21 cellular contexts compared by ENCODE assay signal in genomic region chr6:127768223-127768622, GRCh38.
"Had no signal": no experiment of that assay in that cellular context is flagged by ENCODE, and none has a peak within 500 bp of the region (broad histone marks: within the 10 kb centered on the region; RNA-seq: fewer than 3 reads in every experiment).

No MANE protein-coding gene starts in this region.

- ATAC-seq: foreskin keratinocyte; left cardiac atrium; lower lobe of right lung; psoas muscle; sciatic nerve; stimulated activated naive B cell treated with anti-CD40 and anti-IgM and Interleukin-4, amounts not matched to agents 10 μg/mL and 1 μg/mL and 100 μg/mL, for 72 hours; stimulated activated naive CD8-positive, alpha-beta T cell treated with anti-CD3 and anti-CD28 coated beads, Interleukin-15, amount 100 ng/mL, for 72 hours; upper lobe of right lung had no signal

- H3K4me1 ChIP-seq: foreskin keratinocyte, left ventricle myocardium inferior, lower lobe of right lung, psoas muscle, testis, tibial nerve, upper lobe of right lung, vagina had no signal

- H3K27me3 ChIP-seq: testis, tibial nerve, upper lobe of right lung, vagina had no signal

- H3K27ac Mint-ChIP-seq: memory B cell; mesothelial cell of epicardium; nephron; stimulated activated naive B cell treated with anti-CD40 and anti-IgM and Interleukin-4, amounts not matched to agents 10 μg/mL and 1 μg/mL and 100 μg/mL, for 72 hours had no signal

- H3K27ac ChIP-seq: foreskin keratinocyte, left ventricle myocardium inferior, lower lobe of right lung, psoas muscle, testis, tibial nerve, upper lobe of right lung, vagina had no signal

- H3K4me1 Mint-ChIP-seq: memory B cell; mesothelial cell of epicardium; stimulated activated naive B cell treated with anti-CD40 and anti-IgM and Interleukin-4, amounts not matched to agents 10 μg/mL and 1 μg/mL and 100 μg/mL, for 72 hours had no signal

- H3K27me3 Mint-ChIP-seq: memory B cell; stimulated activated naive B cell treated with anti-CD40 and anti-IgM and Interleukin-4, amounts not matched to agents 10 μg/mL and 1 μg/mL and 100 μg/mL, for 72 hours; stimulated activated naive CD8-positive, alpha-beta T cell treated with anti-CD3 and anti-CD28 coated beads, Interleukin-15, amount 100 ng/mL, for 72 hours had no signal

- H3K9me3 ChIP-seq: lower lobe of right lung, psoas muscle, testis, upper lobe of right lung, vagina had no signal

- H3K4me3 ChIP-seq: left ventricle myocardium inferior, lower lobe of right lung, psoas muscle, testis, tibial nerve, upper lobe of right lung, vagina had no signal

- H3K9me3 Mint-ChIP-seq: stimulated activated naive B cell treated with anti-CD40 and anti-IgM and Interleukin-4, amounts not matched to agents 10 μg/mL and 1 μg/mL and 100 μg/mL, for 72 hours had no signal

- H3K4me3 Mint-ChIP-seq: memory B cell; mesothelial cell of epicardium; nephron; stimulated activated naive B cell treated with anti-CD40 and anti-IgM and Interleukin-4, amounts not matched to agents 10 μg/mL and 1 μg/mL and 100 μg/mL, for 72 hours; stimulated activated naive CD8-positive, alpha-beta T cell treated with anti-CD3 and anti-CD28 coated beads, Interleukin-15, amount 100 ng/mL, for 72 hours had no signal

- DNase-seq: dermis blood vessel endothelial cell; erythroblast; foreskin keratinocyte; kidney; left cardiac atrium; left ventricle myocardium inferior; lower lobe of right lung; psoas muscle; retina; stimulated activated CD4-positive, alpha-beta T cell treated with anti-CD3 and anti-CD28 coated beads, Interleukin-2, amount 100 ng/mL, for 24 hours; stimulated activated CD4-positive, alpha-beta T cell treated with anti-CD3 and anti-CD28 coated beads, Interleukin-4, amount 100 ng/mL, for 4 hours; stimulated activated naive B cell treated with anti-CD40 and anti-IgM and Interleukin-4, amounts not matched to agents 10 μg/mL and 1 μg/mL and 100 μg/mL, for 72 hours; stimulated activated naive CD8-positive, alpha-beta T cell treated with anti-CD3 and anti-CD28 coated beads, Interleukin-15, amount 100 ng/mL, for 72 hours; testis; upper lobe of right lung had no signal

- H3K36me3 ChIP-seq: left ventricle myocardium inferior, lower lobe of right lung, tibial nerve, upper lobe of right lung, vagina had no signal

- H3K36me3 Mint-ChIP-seq: memory B cell; mesothelial cell of epicardium; stimulated activated naive B cell treated with anti-CD40 and anti-IgM and Interleukin-4, amounts not matched to agents 10 μg/mL and 1 μg/mL and 100 μg/mL, for 72 hours had no signal
